ENCODE assay signal across 1 cellular context in genomic region chr16:30766206-30766921, GRCh38.
A peak's percentile ranks its signal among the peaks of the same experiment; 100 is the strongest.
TF ChIP-seq lines count a peak whose summit lies in the region.

No MANE protein-coding gene starts in this region.

TF ChIP-seq in K562, 482 proteins besides CTCF, POLR2A, EP300 and RAD21:
- TF ChIP-seq SUPT5H (IDR thresholded peaks at IDR 0.05) (no peak), SIRT6 (IDR thresholded peaks at IDR 0.05; ENCODE audit: low read depth, low read length) (no peak), RNF219 (CRISPR knock-in tag; IDR thresholded peaks at IDR 0.05) (no peak), ARNT (IDR thresholded peaks at IDR 0.05) (no peak), ZNF695 (CRISPR knock-in tag; IDR thresholded peaks at IDR 0.05) (no peak), HCFC1 (IDR thresholded peaks at IDR 0.05; ENCODE audit: low read depth, low read length) (no peak), FOXA1 (IDR thresholded peaks at IDR 0.05; ENCODE audit: borderline replicate concordance) (no peak), ZBTB12 (CRISPR knock-in tag; IDR thresholded peaks at IDR 0.05) (no peak), SP2 (IDR thresholded peaks at IDR 0.05; ENCODE audit: extremely low read depth, low read depth, low read length, poor library complexity, severe bottlenecking) (no peak), ZKSCAN1 (IDR thresholded peaks at IDR 0.05; ENCODE audit: low read depth, low read length) (no peak), FOXO4 (CRISPR knock-in tag; IDR thresholded peaks at IDR 0.05) (no peak), ZNF263 (CRISPR knock-in tag; IDR thresholded peaks at IDR 0.05; ENCODE audit: borderline replicate concordance) (no peak), GATAD2B (IDR thresholded peaks at IDR 0.05; ENCODE audit: borderline replicate concordance) (no peak), U2AF2 (optimal IDR thresholded peaks at IDR 0.05; ENCODE audit: low read depth, low read length) (no peak), RBFOX2 (IDR thresholded peaks at IDR 0.05; ENCODE audit: low read depth, low read length) (peak; percentile 42; the same call in 1 of the 2 replicates), ZBTB33 (CRISPR knock-in tag; IDR thresholded peaks at IDR 0.05) (peak; percentile 38; the same call in 1 of the 2 replicates), TEAD1 (CRISPR knock-in tag; IDR thresholded peaks at IDR 0.05) (no peak), CBFA2T3 (IDR thresholded peaks at IDR 0.05) (peak; percentile 44), USF2 (CRISPR knock-in tag; IDR thresholded peaks at IDR 0.05) (no peak), HDGF (IDR thresholded peaks at IDR 0.05) (no peak), MAX (CRISPR knock-in tag; IDR thresholded peaks at IDR 0.05) (0 out of 2 replicates have a peak, but pooled peaks have one; percentile 22), ZNF592 (IDR thresholded peaks at IDR 0.05) (no peak), POLR2G (IDR thresholded peaks at IDR 0.05; ENCODE audit: low read depth, low read length) (peak; percentile 39; the same call in 1 of the 2 replicates), KDM2B (CRISPR knock-in tag; IDR thresholded peaks at IDR 0.05) (no peak), E2F4 (CRISPR knock-in tag; IDR thresholded peaks at IDR 0.05; ENCODE audit: low read depth) (no peak), SMARCA4 (IDR thresholded peaks at IDR 0.05) (no peak), HMG20B (CRISPR knock-in tag; IDR thresholded peaks at IDR 0.05) (no peak), TCF3 (CRISPR knock-in tag; IDR thresholded peaks at IDR 0.05) (peak; percentile 44; the same call in 1 of the 2 replicates), SETDB1 (IDR thresholded peaks at IDR 0.05; ENCODE audit: low read length) (no peak), ATF3 (IDR thresholded peaks at IDR 0.05) (no peak), ATF3 (CRISPR knock-in tag; conservative IDR thresholded peaks at IDR 0.05) (no peak), BMI1 (IDR thresholded peaks at IDR 0.05; ENCODE audit: low read length) (no peak), STAG1 (CRISPR knock-in tag; IDR thresholded peaks at IDR 0.05; ENCODE audit: borderline replicate concordance) (no peak), BRF1 (IDR thresholded peaks at IDR 0.05; ENCODE audit: borderline replicate concordance, extremely low read depth, insufficient read length) (no peak), POU5F1 (IDR thresholded peaks at IDR 0.05; ENCODE audit: borderline replicate concordance, low read depth, low read length, partially characterized antibody) (no peak)
